Comparison of ENCODE assay signal across 1 cellular context in the genomic region with DNA sequence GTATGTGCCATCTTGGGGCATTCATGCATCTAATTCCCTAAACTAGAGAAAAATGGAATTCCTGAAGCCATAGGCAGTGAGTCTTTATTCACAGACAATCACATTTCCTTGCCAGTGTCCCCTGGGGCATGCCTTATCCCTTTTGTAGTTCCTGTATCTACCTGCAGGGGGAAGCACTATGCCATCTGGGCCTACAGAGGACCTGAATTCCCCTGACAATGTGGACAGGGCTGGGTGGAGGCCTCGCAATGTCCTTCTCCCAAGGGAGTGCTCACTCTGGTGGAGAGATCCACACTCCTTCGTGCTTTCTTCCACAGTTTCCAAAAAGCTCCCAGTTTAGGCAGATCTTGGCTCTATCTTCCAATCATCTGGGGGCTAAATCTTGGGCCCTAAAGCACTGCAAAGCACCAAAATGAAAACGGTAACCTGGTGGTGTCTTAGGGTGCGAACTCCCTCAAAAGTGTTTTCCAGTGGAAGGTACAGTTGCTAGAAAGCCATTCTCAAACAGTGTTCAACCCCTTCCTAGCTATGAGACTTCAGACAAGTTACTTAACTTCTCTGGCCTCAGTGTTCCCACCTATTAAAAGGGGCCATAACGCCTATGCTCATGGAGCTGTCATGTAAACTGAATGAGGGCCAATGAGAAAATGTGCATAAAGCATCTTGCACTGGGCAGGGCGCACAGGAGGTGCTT.
TF ChIP-seq lines count a peak whose summit lies in the region.

No MANE protein-coding gene starts in this region.

TF ChIP-seq in K562, 482 proteins besides CTCF, POLR2A, EP300 and RAD21 (continued from another document and continues in another):
- TF ChIP-seq POU5F1 (IDR thresholded peaks at IDR 0.05; ENCODE audit: borderline replicate concordance, low read depth, low read length, partially characterized antibody) (no peak), FUS (optimal IDR thresholded peaks at IDR 0.05; ENCODE audit: low read depth, low read length) (no peak), KDM5B (IDR thresholded peaks at IDR 0.05; ENCODE audit: insufficient replicate concordance, low read depth, low read length) (no peak), NFE2L1 (tag; IDR thresholded peaks at IDR 0.05; ENCODE audit: borderline replicate concordance, low read depth) (no peak), MTA3 (IDR thresholded peaks at IDR 0.05; ENCODE audit: borderline replicate concordance) (no peak), SMC3 (conservative IDR thresholded peaks at IDR 0.05; ENCODE audit: insufficient read depth, low read depth, low read length) (peak; percentile 64), MTA1 (IDR thresholded peaks at IDR 0.05; ENCODE audit: borderline replicate concordance) (no peak), ZNF121 (CRISPR knock-in tag; conservative IDR thresholded peaks at IDR 0.05) (no peak), OTX1 (CRISPR knock-in tag; IDR thresholded peaks at IDR 0.05) (no peak), ZNF197 (CRISPR knock-in tag; IDR thresholded peaks at IDR 0.05; ENCODE audit: low read depth) (no peak), BRD9 (IDR thresholded peaks at IDR 0.05; ENCODE audit: low read depth, partially characterized antibody) (peak; percentile 33), CHD2 (IDR thresholded peaks at IDR 0.05; ENCODE audit: low read depth, low read length) (no peak), ARID2 (IDR thresholded peaks at IDR 0.05) (0 out of 2 replicates have a peak, but pooled peaks have one; percentile 38), MCM3 (IDR thresholded peaks at IDR 0.05) (no peak), ZNF354B (CRISPR knock-in tag; IDR thresholded peaks at IDR 0.05) (no peak), ZBED1 (IDR thresholded peaks at IDR 0.05) (no peak), JUND (IDR thresholded peaks at IDR 0.05; ENCODE audit: borderline replicate concordance, low read depth, low read length) (peak; percentile 14; the same call in 1 of the 2 replicates), JUND (tag; IDR thresholded peaks at IDR 0.05; ENCODE audit: borderline replicate concordance, low read depth, low read length) (no peak; the same call in 2 of the 3 replicates), CBFA2T3 (IDR thresholded peaks at IDR 0.05) (no peak), LEF1 (IDR thresholded peaks at IDR 0.05) (no peak), ZFPM2 (CRISPR knock-in tag; IDR thresholded peaks at IDR 0.05) (no peak), PHB2 (IDR thresholded peaks at IDR 0.05; ENCODE audit: low read depth) (no peak), MCM7 (IDR thresholded peaks at IDR 0.05) (no peak), STAT5B (CRISPR knock-in tag; IDR thresholded peaks at IDR 0.05) (no peak), SP2 (IDR thresholded peaks at IDR 0.05; ENCODE audit: extremely low read depth, low read depth, low read length, poor library complexity, severe bottlenecking) (no peak), EZH2 (IDR thresholded peaks at IDR 0.05; ENCODE audit: borderline replicate concordance, low read depth, low read length) (no peak), L3MBTL2 (IDR thresholded peaks at IDR 0.05) (no peak), SLC30A9 (CRISPR knock-in tag; IDR thresholded peaks at IDR 0.05) (no peak), KLF16 (IDR thresholded peaks at IDR 0.05) (peak; percentile 52; the same call in 1 of the 2 replicates), KHSRP (IDR thresholded peaks at IDR 0.05) (no peak), BDP1 (IDR thresholded peaks at IDR 0.05; ENCODE audit: insufficient read depth, insufficient read length) (no peak), HLTF (IDR thresholded peaks at IDR 0.05) (no peak), MYNN (IDR thresholded peaks at IDR 0.05) (no peak), MYNN (CRISPR knock-in tag; IDR thresholded peaks at IDR 0.05) (no peak), BCOR (IDR thresholded peaks at IDR 0.05) (peak; percentile 67), DDX20 (tag; IDR thresholded peaks at IDR 0.05; ENCODE audit: low read depth) (no peak), HNRNPUL1 (IDR thresholded peaks at IDR 0.05; ENCODE audit: low read length) (no peak), ZNF668 (CRISPR knock-in tag; IDR thresholded peaks at IDR 0.05) (no peak), CAMTA2 (CRISPR knock-in tag; conservative IDR thresholded peaks at IDR 0.05) (no peak)
- TF ChIP-seq, protein P1, sequence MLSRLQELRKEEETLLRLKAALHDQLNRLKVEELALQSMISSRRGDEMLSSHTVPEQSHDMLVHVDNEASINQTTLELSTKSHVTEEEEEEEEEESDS (CRISPR knock-in tag; IDR thresholded peaks at IDR 0.05), result no peak
- TF ChIP-seq, protein P2, sequence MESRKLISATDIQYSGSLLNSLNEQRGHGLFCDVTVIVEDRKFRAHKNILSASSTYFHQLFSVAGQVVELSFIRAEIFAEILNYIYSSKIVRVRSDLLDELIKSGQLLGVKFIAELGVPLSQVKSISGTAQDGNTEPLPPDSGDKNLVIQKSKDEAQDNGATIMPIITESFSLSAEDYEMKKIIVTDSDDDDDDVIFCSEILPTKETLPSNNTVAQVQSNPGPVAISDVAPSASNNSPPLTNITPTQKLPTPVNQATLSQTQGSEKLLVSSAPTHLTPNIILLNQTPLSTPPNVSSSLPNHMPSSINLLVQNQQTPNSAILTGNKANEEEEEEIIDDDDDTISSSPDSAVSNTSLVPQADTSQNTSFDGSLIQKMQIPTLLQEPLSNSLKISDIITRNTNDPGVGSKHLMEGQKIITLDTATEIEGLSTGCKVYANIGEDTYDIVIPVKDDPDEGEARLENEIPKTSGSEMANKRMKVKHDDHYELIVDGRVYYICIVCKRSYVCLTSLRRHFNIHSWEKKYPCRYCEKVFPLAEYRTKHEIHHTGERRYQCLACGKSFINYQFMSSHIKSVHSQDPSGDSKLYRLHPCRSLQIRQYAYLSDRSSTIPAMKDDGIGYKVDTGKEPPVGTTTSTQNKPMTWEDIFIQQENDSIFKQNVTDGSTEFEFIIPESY (CRISPR knock-in tag; IDR thresholded peaks at IDR 0.05), result no peak
- TF ChIP-seq, protein P3, sequence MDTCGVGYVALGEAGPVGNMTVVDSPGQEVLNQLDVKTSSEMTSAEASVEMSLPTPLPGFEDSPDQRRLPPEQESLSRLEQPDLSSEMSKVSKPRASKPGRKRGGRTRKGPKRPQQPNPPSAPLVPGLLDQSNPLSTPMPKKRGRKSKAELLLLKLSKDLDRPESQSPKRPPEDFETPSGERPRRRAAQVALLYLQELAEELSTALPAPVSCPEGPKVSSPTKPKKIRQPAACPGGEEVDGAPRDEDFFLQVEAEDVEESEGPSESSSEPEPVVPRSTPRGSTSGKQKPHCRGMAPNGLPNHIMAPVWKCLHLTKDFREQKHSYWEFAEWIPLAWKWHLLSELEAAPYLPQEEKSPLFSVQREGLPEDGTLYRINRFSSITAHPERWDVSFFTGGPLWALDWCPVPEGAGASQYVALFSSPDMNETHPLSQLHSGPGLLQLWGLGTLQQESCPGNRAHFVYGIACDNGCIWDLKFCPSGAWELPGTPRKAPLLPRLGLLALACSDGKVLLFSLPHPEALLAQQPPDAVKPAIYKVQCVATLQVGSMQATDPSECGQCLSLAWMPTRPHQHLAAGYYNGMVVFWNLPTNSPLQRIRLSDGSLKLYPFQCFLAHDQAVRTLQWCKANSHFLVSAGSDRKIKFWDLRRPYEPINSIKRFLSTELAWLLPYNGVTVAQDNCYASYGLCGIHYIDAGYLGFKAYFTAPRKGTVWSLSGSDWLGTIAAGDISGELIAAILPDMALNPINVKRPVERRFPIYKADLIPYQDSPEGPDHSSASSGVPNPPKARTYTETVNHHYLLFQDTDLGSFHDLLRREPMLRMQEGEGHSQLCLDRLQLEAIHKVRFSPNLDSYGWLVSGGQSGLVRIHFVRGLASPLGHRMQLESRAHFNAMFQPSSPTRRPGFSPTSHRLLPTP (IDR thresholded peaks at IDR 0.05; ENCODE audit: borderline replicate concordance, extremely low read depth, insufficient read length), result no peak
- TF ChIP-seq, protein P4, sequence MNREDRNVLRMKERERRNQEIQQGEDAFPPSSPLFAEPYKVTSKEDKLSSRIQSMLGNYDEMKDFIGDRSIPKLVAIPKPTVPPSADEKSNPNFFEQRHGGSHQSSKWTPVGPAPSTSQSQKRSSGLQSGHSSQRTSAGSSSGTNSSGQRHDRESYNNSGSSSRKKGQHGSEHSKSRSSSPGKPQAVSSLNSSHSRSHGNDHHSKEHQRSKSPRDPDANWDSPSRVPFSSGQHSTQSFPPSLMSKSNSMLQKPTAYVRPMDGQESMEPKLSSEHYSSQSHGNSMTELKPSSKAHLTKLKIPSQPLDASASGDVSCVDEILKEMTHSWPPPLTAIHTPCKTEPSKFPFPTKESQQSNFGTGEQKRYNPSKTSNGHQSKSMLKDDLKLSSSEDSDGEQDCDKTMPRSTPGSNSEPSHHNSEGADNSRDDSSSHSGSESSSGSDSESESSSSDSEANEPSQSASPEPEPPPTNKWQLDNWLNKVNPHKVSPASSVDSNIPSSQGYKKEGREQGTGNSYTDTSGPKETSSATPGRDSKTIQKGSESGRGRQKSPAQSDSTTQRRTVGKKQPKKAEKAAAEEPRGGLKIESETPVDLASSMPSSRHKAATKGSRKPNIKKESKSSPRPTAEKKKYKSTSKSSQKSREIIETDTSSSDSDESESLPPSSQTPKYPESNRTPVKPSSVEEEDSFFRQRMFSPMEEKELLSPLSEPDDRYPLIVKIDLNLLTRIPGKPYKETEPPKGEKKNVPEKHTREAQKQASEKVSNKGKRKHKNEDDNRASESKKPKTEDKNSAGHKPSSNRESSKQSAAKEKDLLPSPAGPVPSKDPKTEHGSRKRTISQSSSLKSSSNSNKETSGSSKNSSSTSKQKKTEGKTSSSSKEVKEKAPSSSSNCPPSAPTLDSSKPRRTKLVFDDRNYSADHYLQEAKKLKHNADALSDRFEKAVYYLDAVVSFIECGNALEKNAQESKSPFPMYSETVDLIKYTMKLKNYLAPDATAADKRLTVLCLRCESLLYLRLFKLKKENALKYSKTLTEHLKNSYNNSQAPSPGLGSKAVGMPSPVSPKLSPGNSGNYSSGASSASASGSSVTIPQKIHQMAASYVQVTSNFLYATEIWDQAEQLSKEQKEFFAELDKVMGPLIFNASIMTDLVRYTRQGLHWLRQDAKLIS (CRISPR knock-in tag; IDR thresholded peaks at IDR 0.05), result no peak
- TF ChIP-seq, protein P5, sequence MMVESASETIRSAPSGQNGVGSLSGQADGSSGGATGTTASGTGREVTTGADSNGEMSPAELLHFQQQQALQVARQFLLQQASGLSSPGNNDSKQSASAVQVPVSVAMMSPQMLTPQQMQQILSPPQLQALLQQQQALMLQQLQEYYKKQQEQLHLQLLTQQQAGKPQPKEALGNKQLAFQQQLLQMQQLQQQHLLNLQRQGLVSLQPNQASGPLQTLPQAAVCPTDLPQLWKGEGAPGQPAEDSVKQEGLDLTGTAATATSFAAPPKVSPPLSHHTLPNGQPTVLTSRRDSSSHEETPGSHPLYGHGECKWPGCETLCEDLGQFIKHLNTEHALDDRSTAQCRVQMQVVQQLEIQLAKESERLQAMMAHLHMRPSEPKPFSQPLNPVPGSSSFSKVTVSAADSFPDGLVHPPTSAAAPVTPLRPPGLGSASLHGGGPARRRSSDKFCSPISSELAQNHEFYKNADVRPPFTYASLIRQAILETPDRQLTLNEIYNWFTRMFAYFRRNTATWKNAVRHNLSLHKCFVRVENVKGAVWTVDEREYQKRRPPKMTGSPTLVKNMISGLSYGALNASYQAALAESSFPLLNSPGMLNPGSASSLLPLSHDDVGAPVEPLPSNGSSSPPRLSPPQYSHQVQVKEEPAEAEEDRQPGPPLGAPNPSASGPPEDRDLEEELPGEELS (CRISPR knock-in tag; IDR thresholded peaks at IDR 0.05; ENCODE audit: borderline replicate concordance), result no peak
- TF ChIP-seq, protein P6, sequence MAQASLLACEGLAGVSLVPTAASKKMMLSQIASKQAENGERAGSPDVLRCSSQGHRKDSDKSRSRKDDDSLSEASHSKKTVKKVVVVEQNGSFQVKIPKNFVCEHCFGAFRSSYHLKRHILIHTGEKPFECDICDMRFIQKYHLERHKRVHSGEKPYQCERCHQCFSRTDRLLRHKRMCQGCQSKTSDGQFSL (CRISPR knock-in tag; IDR thresholded peaks at IDR 0.05), result no peak
- TF ChIP-seq, protein P6 (tag; IDR thresholded peaks at IDR 0.05), result no peak
- TF ChIP-seq, protein P7, sequence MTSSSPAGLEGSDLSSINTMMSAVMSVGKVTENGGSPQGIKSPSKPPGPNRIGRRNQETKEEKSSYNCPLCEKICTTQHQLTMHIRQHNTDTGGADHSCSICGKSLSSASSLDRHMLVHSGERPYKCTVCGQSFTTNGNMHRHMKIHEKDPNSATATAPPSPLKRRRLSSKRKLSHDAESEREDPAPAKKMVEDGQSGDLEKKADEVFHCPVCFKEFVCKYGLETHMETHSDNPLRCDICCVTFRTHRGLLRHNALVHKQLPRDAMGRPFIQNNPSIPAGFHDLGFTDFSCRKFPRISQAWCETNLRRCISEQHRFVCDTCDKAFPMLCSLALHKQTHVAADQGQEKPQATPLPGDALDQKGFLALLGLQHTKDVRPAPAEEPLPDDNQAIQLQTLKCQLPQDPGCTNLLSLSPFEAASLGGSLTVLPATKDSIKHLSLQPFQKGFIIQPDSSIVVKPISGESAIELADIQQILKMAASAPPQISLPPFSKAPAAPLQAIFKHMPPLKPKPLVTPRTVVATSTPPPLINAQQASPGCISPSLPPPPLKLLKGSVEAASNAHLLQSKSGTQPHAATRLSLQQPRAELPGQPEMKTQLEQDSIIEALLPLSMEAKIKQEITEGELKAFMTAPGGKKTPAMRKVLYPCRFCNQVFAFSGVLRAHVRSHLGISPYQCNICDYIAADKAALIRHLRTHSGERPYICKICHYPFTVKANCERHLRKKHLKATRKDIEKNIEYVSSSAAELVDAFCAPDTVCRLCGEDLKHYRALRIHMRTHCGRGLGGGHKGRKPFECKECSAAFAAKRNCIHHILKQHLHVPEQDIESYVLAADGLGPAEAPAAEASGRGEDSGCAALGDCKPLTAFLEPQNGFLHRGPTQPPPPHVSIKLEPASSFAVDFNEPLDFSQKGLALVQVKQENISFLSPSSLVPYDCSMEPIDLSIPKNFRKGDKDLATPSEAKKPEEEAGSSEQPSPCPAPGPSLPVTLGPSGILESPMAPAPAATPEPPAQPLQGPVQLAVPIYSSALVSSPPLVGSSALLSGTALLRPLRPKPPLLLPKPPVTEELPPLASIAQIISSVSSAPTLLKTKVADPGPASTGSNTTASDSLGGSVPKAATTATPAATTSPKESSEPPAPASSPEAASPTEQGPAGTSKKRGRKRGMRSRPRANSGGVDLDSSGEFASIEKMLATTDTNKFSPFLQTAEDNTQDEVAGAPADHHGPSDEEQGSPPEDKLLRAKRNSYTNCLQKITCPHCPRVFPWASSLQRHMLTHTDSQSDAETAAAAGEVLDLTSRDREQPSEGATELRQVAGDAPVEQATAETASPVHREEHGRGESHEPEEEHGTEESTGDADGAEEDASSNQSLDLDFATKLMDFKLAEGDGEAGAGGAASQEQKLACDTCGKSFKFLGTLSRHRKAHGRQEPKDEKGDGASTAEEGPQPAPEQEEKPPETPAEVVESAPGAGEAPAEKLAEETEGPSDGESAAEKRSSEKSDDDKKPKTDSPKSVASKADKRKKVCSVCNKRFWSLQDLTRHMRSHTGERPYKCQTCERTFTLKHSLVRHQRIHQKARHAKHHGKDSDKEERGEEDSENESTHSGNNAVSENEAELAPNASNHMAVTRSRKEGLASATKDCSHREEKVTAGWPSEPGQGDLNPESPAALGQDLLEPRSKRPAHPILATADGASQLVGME (CRISPR knock-in tag; IDR thresholded peaks at IDR 0.05), result no peak
